ENCODE assay signal across 24 cellular contexts in the genomic region with DNA sequence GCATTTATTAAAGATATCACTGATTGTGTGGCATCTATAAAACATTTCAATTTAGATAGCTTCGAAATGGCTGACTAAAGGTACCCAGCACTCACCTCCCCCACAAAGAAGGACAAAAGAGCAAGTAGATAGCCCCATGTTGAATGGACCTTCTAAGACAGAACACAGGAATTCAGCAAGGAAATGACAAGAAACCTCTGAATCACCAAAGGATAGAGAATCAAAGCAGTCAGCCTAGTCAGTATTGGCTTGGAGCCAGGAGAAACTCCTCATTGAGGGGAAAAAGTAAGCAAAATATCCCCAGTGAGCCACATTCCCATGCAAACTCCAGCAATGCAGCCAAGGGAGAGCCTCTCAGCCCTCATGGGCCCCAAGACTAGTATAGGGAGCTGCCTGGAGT.
"Had no signal": no experiment of that assay in that cellular context is flagged by ENCODE, and none has a peak within 500 bp of the region (broad histone marks: within the 10 kb centered on the region; RNA-seq: fewer than 3 reads in every experiment).

No MANE protein-coding gene starts in this region.

- DNase-seq: activated CD4-positive, alpha-beta memory T cell treated with anti-CD3 and anti-CD28 coated beads, Interleukin-2, amount 10 ng/mL, durations not matched to agents 7 days and 5 days; activated CD4-positive, alpha-beta T cell treated with anti-CD3 and anti-CD28 coated beads, Interleukin-2, amount 10 ng/mL, durations not matched to agents 24 days and 14 days; activated effector memory CD4-positive, alpha-beta T cell treated with Interleukin-2 at 50 U/mL for 16 hours; activated naive CD4-positive, alpha-beta T cell treated with anti-CD3 and anti-CD28 coated beads, Interleukin-2, amount 10 ng/mL, durations not matched to agents 7 days and 5 days; activated T-cell treated with anti-CD3 and anti-CD28 coated beads, Interleukin-2, amount 50 U/mL, for 72 hours; aorta; effector CD4-positive, alpha-beta T cell; gastrocnemius medialis; heart left ventricle; islet precursor cell; left colon; mesenchymal stem cell; naive B cell; small intestine; stimulated activated CD4-positive, alpha-beta T cell treated with anti-CD3 and anti-CD28 coated beads, Interleukin-2, amount 100 ng/mL, for 24 hours; stimulated activated naive CD8-positive, alpha-beta T cell treated with anti-CD3 and anti-CD28 coated beads, Interleukin-15, amount 100 ng/mL, for 72 hours; SW 1271; T-helper 17 cell had no signal

- H3K4me3 Mint-ChIP-seq: activated CD4-positive, alpha-beta memory T cell treated with anti-CD3 and anti-CD28 coated beads, Interleukin-2, amount 10 ng/mL, durations not matched to agents 7 days and 5 days; activated CD4-positive, alpha-beta T cell treated with anti-CD3 and anti-CD28 coated beads, Interleukin-2, amount 10 ng/mL, durations not matched to agents 24 days and 14 days; activated naive CD4-positive, alpha-beta T cell treated with anti-CD3 and anti-CD28 coated beads, Interleukin-2, amount 10 ng/mL, durations not matched to agents 7 days and 5 days; activated T-cell treated with anti-CD3 and anti-CD28 coated beads, Interleukin-2, amount 50 U/mL, for 72 hours; naive B cell; stimulated activated effector memory CD8-positive, alpha-beta T cell treated with anti-CD3 and anti-CD28 coated beads, Interleukin-12 subunit alpha, Interleukin-12 subunit beta, amount 100 ng/mL, for 72 hours; stimulated activated naive CD8-positive, alpha-beta T cell treated with anti-CD3 and anti-CD28 coated beads, Interleukin-15, amount 100 ng/mL, for 72 hours; T-helper 17 cell had no signal

- H3K27me3 Mint-ChIP-seq: activated CD4-positive, alpha-beta memory T cell treated with anti-CD3 and anti-CD28 coated beads, Interleukin-2, amount 10 ng/mL, durations not matched to agents 7 days and 5 days; activated naive CD4-positive, alpha-beta T cell treated with anti-CD3 and anti-CD28 coated beads, Interleukin-2, amount 10 ng/mL, durations not matched to agents 7 days and 5 days; naive B cell; T-helper 17 cell had no signal

- H3K27ac ChIP-seq: breast epithelium, gastrocnemius medialis, heart left ventricle, suprapubic skin, tibial nerve had no signal

- H3K4me3 ChIP-seq: breast epithelium, gastrocnemius medialis, heart left ventricle, suprapubic skin, tibial nerve had no signal

- H3K36me3 Mint-ChIP-seq: activated naive CD4-positive, alpha-beta T cell treated with anti-CD3 and anti-CD28 coated beads, Interleukin-2, amount 10 ng/mL, durations not matched to agents 7 days and 5 days; stimulated activated effector memory CD8-positive, alpha-beta T cell treated with anti-CD3 and anti-CD28 coated beads, Interleukin-12 subunit alpha, Interleukin-12 subunit beta, amount 100 ng/mL, for 72 hours had no signal

- H3K9me3 Mint-ChIP-seq: activated CD4-positive, alpha-beta memory T cell treated with anti-CD3 and anti-CD28 coated beads, Interleukin-2, amount 10 ng/mL, durations not matched to agents 7 days and 5 days; activated naive CD4-positive, alpha-beta T cell treated with anti-CD3 and anti-CD28 coated beads, Interleukin-2, amount 10 ng/mL, durations not matched to agents 7 days and 5 days had no signal

- H3K9me3 ChIP-seq: gastrocnemius medialis had no signal

- H3K36me3 ChIP-seq: breast epithelium, gastrocnemius medialis, heart left ventricle, suprapubic skin, tibial nerve had no signal

- H3K4me1 ChIP-seq: breast epithelium, gastrocnemius medialis, heart left ventricle, suprapubic skin, tibial nerve had no signal

- H3K4me1 Mint-ChIP-seq: activated CD4-positive, alpha-beta memory T cell treated with anti-CD3 and anti-CD28 coated beads, Interleukin-2, amount 10 ng/mL, durations not matched to agents 7 days and 5 days; activated CD4-positive, alpha-beta T cell treated with anti-CD3 and anti-CD28 coated beads, Interleukin-2, amount 10 ng/mL, durations not matched to agents 24 days and 14 days; activated naive CD4-positive, alpha-beta T cell treated with anti-CD3 and anti-CD28 coated beads, Interleukin-2, amount 10 ng/mL, durations not matched to agents 7 days and 5 days; naive B cell; stimulated activated effector memory CD8-positive, alpha-beta T cell treated with anti-CD3 and anti-CD28 coated beads, Interleukin-12 subunit alpha, Interleukin-12 subunit beta, amount 100 ng/mL, for 72 hours; stimulated activated naive CD8-positive, alpha-beta T cell treated with anti-CD3 and anti-CD28 coated beads, Interleukin-15, amount 100 ng/mL, for 72 hours; T-helper 17 cell had no signal

- ATAC-seq: activated CD4-positive, CD25-positive, alpha-beta regulatory T cell treated with anti-CD3 and anti-CD28 coated beads, Interleukin-2, amount 50 U/mL, for 24 hours; activated T-cell treated with anti-CD3 and anti-CD28 coated beads, Interleukin-2, amount 50 U/mL, for 72 hours; gastrocnemius medialis; left colon; sciatic nerve; stimulated activated naive CD8-positive, alpha-beta T cell treated with anti-CD3 and anti-CD28 coated beads, Interleukin-15, amount 100 ng/mL, for 72 hours; T-helper 17 cell had no signal

- H3K27me3 ChIP-seq: breast epithelium, gastrocnemius medialis, heart left ventricle, suprapubic skin, tibial nerve had no signal

- H3K27ac Mint-ChIP-seq: activated CD4-positive, alpha-beta memory T cell treated with anti-CD3 and anti-CD28 coated beads, Interleukin-2, amount 10 ng/mL, durations not matched to agents 7 days and 5 days; activated CD4-positive, alpha-beta T cell treated with anti-CD3 and anti-CD28 coated beads, Interleukin-2, amount 10 ng/mL, durations not matched to agents 24 days and 14 days; activated naive CD4-positive, alpha-beta T cell treated with anti-CD3 and anti-CD28 coated beads, Interleukin-2, amount 10 ng/mL, durations not matched to agents 7 days and 5 days; activated T-cell treated with anti-CD3 and anti-CD28 coated beads, Interleukin-2, amount 50 U/mL, for 72 hours; stimulated activated effector memory CD8-positive, alpha-beta T cell treated with anti-CD3 and anti-CD28 coated beads, Interleukin-12 subunit alpha, Interleukin-12 subunit beta, amount 100 ng/mL, for 72 hours; stimulated activated naive CD8-positive, alpha-beta T cell treated with anti-CD3 and anti-CD28 coated beads, Interleukin-15, amount 100 ng/mL, for 72 hours; T-helper 17 cell had no signal

- FAIRE-seq: small intestine had no signal
